ENCODE assay signal across 15 cellular contexts in the genomic region with DNA sequence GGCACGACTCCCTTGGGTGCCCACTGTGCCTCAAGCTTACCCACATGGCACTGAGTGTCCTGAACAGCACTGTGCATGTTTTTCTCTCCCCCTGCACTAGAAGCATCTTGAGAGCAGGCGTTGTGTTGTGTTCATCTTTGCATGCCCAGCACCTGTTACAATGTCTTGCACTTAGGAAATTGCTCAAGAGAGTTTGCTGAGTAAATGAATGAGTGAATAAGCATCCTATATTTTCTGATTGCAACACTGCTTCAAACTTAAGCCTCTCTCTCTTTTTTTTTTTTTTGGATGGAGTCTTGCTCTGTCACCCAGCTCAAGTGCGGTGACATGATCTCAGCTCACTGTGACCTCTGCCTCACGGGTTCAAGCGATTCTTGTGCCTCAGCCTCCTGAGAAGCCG.
DNase-seq lines count a peak whose midpoint lies in the region; ATAC-seq, FAIRE-seq and TF ChIP-seq lines count a peak whose summit lies in the region.
"Had no signal": no experiment of that assay in that cellular context is flagged by ENCODE, and none has a peak within 500 bp of the region (broad histone marks: within the 10 kb centered on the region; RNA-seq: fewer than 3 reads in every experiment).

No MANE protein-coding gene starts in this region.

- DNase-seq in HCEC 1CT = peak; percentile 37
- peak; percentile 26 to 52 for DNase-seq in NOMO-1 (lab: John Stamatoyannopoulos, UW; ENCODE audit: unreplicated experiment in 2 of 2)
- peak; percentile 1 for DNase-seq in mammary epithelial cell
- no peak for DNase-seq in neuronal stem cell (ENCODE audit: low spot score)
- no peak for DNase-seq in dorsolateral prefrontal cortex
- no peak for DNase-seq in D721Med (ENCODE audit: insufficient read length, low spot score)
- DNase-seq: ACHN, NCI-H1417, NCI-H1930, NCI-H2171 treated with DMSO at 0.1 percent for 48 hours, NCI-H774, SJCRH30, SW 1271 had no signal

- H3K9ac ChIP-seq in mammary epithelial cell (ENCODE audit: insufficient read depth, low read length) (no peak overlapping the region), neuronal stem cell (ENCODE audit: low read depth, low read length, poor library complexity) (peak overlapping the region; percentile 9)

- H3K4me1 ChIP-seq in mammary epithelial cell (ENCODE audit: insufficient read depth, low read length) = peaks cover 4% of the 10 kb centered on the region
- H3K4me1 ChIP-seq in neuronal stem cell (ENCODE audit: control insufficient read depth in 2 of 2, insufficient read depth in 1 of 2, low read depth in 1 of 2, low read length in 2 of 2) = peaks cover 13 to 24% of the 10 kb centered on the region in 2 donors
- H3K4me1 ChIP-seq: SJCRH30 had no signal

- no peaks in the 10 kb centered on the region for H3K36me3 ChIP-seq in mammary epithelial cell (ENCODE audit: insufficient read depth, low read length)
- H3K36me3 ChIP-seq in neuronal stem cell (replicated peaks in 1 of 2; ENCODE audit: control insufficient read depth in 2 of 2, insufficient read depth in 2 of 2, low read length in 2 of 2) = no peaks in the 10 kb centered on the region
- H3K36me3 ChIP-seq: HAP-1 had no signal

- H2BK5ac ChIP-seq in neuronal stem cell (ENCODE audit: low read length) = no peak overlapping the region

- no peak for FAIRE-seq in D721Med (lab: Jason Lieb, UNC)

- H4K20me1 ChIP-seq in mammary epithelial cell (ENCODE audit: insufficient read depth, low read length) = no peaks in the 10 kb centered on the region

- H2AK5ac ChIP-seq in neuronal stem cell (ENCODE audit: low read depth, low read length) = no peak overlapping the region

- no peak overlapping the region for H2BK15ac ChIP-seq in neuronal stem cell (ENCODE audit: low read length)

- no peak overlapping the region for H3K4ac ChIP-seq in neuronal stem cell (ENCODE audit: low read length)

- H4K91ac ChIP-seq in neuronal stem cell (ENCODE audit: low read depth, low read length, poor library complexity) = no peak overlapping the region

- no peak overlapping the region for H4K8ac ChIP-seq in neuronal stem cell (ENCODE audit: low read depth, low read length)

- H3K79me1 ChIP-seq in neuronal stem cell (ENCODE audit: low read depth, low read length) = no peaks in the 10 kb centered on the region

- H3K9me3 ChIP-seq in mammary epithelial cell (replicated peaks; ENCODE audit: insufficient read depth, low read length) (no peaks in the 10 kb centered on the region), neuronal stem cell (replicated peaks in 1 of 2; ENCODE audit: control insufficient read depth in 2 of 2, insufficient read depth in 1 of 2, low read depth in 1 of 2, low read length in 2 of 2) (no peaks in the 10 kb centered on the region)
- H3K9me3 ChIP-seq: HAP-1, SJCRH30 had no signal

- H2BK120ac ChIP-seq in neuronal stem cell (ENCODE audit: low read depth, low read length) = no peak overlapping the region

- H3K79me2 ChIP-seq in mammary epithelial cell (ENCODE audit: insufficient read depth, low read length) = no peaks in the 10 kb centered on the region

- in situ Hi-C loops in mammary epithelial cell (cut with MboI; ENCODE audit: low sequenced_read_pairs in 2 of 2) = loop anchor here in 1 of 2 donors (25.0 kb wide), 1 partner anchor 616 kb away; no protein-coding TSS in a partner anchor

- no peak for TF ChIP-seq CTCF in mammary epithelial cell (conservative IDR thresholded peaks at IDR 0.05 in 1 of 2, IDR thresholded peaks at IDR 0.05 in 1 of 2; ENCODE audit: extremely low read depth in 1 of 2, insufficient read depth in 1 of 2, low read depth in 1 of 2, low read length in 2 of 2)
- TF ChIP-seq CTCF in dorsolateral prefrontal cortex (IDR thresholded peaks at IDR 0.05 in 54 of 56, conservative IDR thresholded peaks at IDR 0.05 in 2 of 56; ENCODE audit: low read depth in 1 of 56, partially characterized antibody in 56 of 56) = no peak
- TF ChIP-seq CTCF in D721Med (IDR thresholded peaks at IDR 0.05; ENCODE audit: insufficient read depth, missing control alignments) = no peak

- H2BK12ac ChIP-seq in neuronal stem cell (ENCODE audit: low read length) = no peak overlapping the region

- H3K14ac ChIP-seq in neuronal stem cell (ENCODE audit: low read length) = no peak overlapping the region

- BruUV-seq in mammary epithelial cell (replicated peaks; lab: Mats Ljungman, UMichigan) = no TSS peak

- intact Hi-C loops in mammary epithelial cell (cut with micrococcal nuclease) = no loop called here
- intact Hi-C loops in dorsolateral prefrontal cortex (cut with DNase I) = no loop called here

- WGBS in mammary epithelial cell (ENCODE audit: low coverage, missing lambda C conversion rate) = 100% methylated on average over 6 of the region's 6 CpGs
- WGBS in neuronal stem cell (ENCODE audit: extremely low coverage in 2 of 2, insufficient read length in 2 of 2, insufficient replicate concordance in 1 of 2), 2 donors = no CpG with 5 or more reads among the region's 6 CpGs

- H3K18ac ChIP-seq in neuronal stem cell (ENCODE audit: low read length) = peak overlapping the region; percentile 16

- CTCF ChIA-PET in mammary epithelial cell (lab: Charles Lee; ENCODE audit: low non-redundant PET) = no interaction called here

- ATAC-seq in HG02759 (IDR thresholded peaks at IDR 0.05; ENCODE audit: unreplicated experiment) = no peak

- H3K27me3 ChIP-seq in mammary epithelial cell (ENCODE audit: insufficient read depth, low read length) = no peaks in the 10 kb centered on the region
- no peaks in the 10 kb centered on the region for H3K27me3 ChIP-seq in neuronal stem cell (ENCODE audit: control insufficient read depth in 3 of 3, insufficient read depth in 3 of 3, low read depth in 1 of 3, low read length in 3 of 3)
- H3K27me3 ChIP-seq in dorsolateral prefrontal cortex = no peaks in the 10 kb centered on the region
- H3K27me3 ChIP-seq: SJCRH30 had no signal

- dilution Hi-C loops in mammary epithelial cell (cut with HindIII; ENCODE audit: low sequenced_read_pairs) = loop anchor here (10.0 kb wide), 1 partner anchor 313 kb away; no protein-coding TSS in a partner anchor

- H2AFZ ChIP-seq in mammary epithelial cell (ENCODE audit: low read depth, low read length) (no peak overlapping the region), neuronal stem cell (ENCODE audit: low read length) (no peak overlapping the region)

- H3K4me3 ChIP-seq in mammary epithelial cell (replicated peaks in 1 of 3; ENCODE audit: insufficient read depth in 1 of 3, low read depth in 2 of 3, low read length in 3 of 3) (no peak overlapping the region), neuronal stem cell (ENCODE audit: low read length in 2 of 2) (no peak overlapping the region), dorsolateral prefrontal cortex (no peak overlapping the region)
- H3K4me3 ChIP-seq: HAP-1, SJCRH30 had no signal

- peak overlapping the region; percentile 70 for H3K23ac ChIP-seq in neuronal stem cell (ENCODE audit: low read depth, low read length, poor library complexity)

- H3K4me2 ChIP-seq in mammary epithelial cell (ENCODE audit: insufficient read depth, low read depth, low read length) (no peak overlapping the region), neuronal stem cell (ENCODE audit: insufficient read depth, low read length, poor library complexity, severe bottlenecking) (no peak overlapping the region)

- no peak overlapping the region for H3K27ac ChIP-seq in mammary epithelial cell (ENCODE audit: insufficient read depth, low read depth, low read length)
- H3K27ac ChIP-seq in neuronal stem cell (replicated peaks; ENCODE audit: low read length) = no peak overlapping the region
- no peak overlapping the region for H3K27ac ChIP-seq in dorsolateral prefrontal cortex
- H3K27ac ChIP-seq: SJCRH30 had no signal

Comparison
In these comparisons a context has a peak if more than half of its experiments do, and no peak if none do; other contexts are left out.
1. DNase-seq: peak in HCEC 1CT (single experiment), NOMO-1 (2 of 2) and mammary epithelial cell (single experiment); none in neuronal stem cell (single experiment), dorsolateral prefrontal cortex (0 of 10) and D721Med (single experiment).